Comparison of ENCODE assay signal across 8 cellular contexts in the genomic region with DNA sequence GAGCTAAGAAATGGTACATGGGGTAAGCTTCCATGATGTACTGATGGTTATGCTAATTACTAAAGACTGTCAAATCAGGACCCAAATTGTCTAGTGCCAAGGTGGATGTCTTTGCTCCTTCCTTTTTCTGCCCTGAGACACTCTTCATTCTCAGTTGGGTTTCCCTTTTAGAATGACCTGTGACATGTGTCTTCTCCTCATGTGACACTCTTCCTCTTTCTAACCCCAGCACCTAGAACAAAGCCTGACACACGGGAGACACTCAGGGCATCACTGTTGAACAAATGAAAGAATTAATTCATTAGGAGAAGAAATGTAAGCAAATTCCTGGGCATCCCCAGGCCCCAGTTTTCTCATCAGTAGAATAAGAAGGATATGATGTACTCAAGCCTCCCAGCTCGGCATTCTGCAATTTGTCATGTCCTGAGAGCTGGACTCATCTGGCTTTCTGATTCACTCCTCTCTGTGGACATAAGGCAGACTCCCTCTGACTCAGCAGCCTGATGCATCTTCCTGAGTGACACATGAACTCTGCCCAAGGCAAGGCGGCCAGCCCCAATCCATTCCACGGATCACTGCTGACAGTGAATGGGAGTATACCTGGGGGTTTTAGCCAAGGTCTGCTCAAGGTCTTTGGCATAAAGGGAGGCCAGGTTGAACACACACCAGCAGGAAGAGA.
DNase-seq lines count a peak whose midpoint lies in the region; ATAC-seq and TF ChIP-seq lines count a peak whose summit lies in the region.

No MANE protein-coding gene starts in this region.

- no peak for TF ChIP-seq CTCF in epithelial cell of esophagus (IDR thresholded peaks at IDR 0.05; ENCODE audit: insufficient read depth, low read depth, low read length, missing control alignments)

- DNase-seq in CD1c-positive myeloid dendritic cell (ENCODE audit: extremely low spot score) = peak; percentile 3
- peak; percentile 8 for DNase-seq in NCI-H446 treated with DMSO at 0.1 percent for 48 hours (lab: John Stamatoyannopoulos, UW)
- peak; percentile 100 for DNase-seq in epithelial cell of esophagus (ENCODE audit: low read depth)
- DNase-seq in occipital lobe (lab: John Stamatoyannopoulos, UW) = peak; percentile 31
- no peak for DNase-seq in activated CD4-positive, alpha-beta T cell treated with anti-CD3 and anti-CD28 coated beads, Interleukin-2, amount 50 U/mL, for 4 hours
- no peak for DNase-seq in NCI-H2107 (lab: John Stamatoyannopoulos, UW)
- no peak for DNase-seq in activated naive CD4-positive, alpha-beta T cell treated with anti-CD3 and anti-CD28 coated beads, Interleukin-2, amount 50 U/mL, for 72 hours (ENCODE audit: low spot score in 2 of 2)
- no peak for DNase-seq in NCI-H526 treated with DMSO at 0.1 percent for 48 hours (lab: John Stamatoyannopoulos, UW)

- no peaks in the 10 kb centered on the region for H3K36me3 Mint-ChIP-seq in activated naive CD4-positive, alpha-beta T cell treated with anti-CD3 and anti-CD28 coated beads, Interleukin-2, amount 50 U/mL, for 72 hours

- H3K27ac Mint-ChIP-seq in activated naive CD4-positive, alpha-beta T cell treated with anti-CD3 and anti-CD28 coated beads, Interleukin-2, amount 50 U/mL, for 72 hours = no peak overlapping the region

- ATAC-seq in activated naive CD4-positive, alpha-beta T cell treated with anti-CD3 and anti-CD28 coated beads, Interleukin-2, amount 50 U/mL, for 72 hours = no peak

- H3K9me3 Mint-ChIP-seq in activated naive CD4-positive, alpha-beta T cell treated with anti-CD3 and anti-CD28 coated beads, Interleukin-2, amount 50 U/mL, for 72 hours = no peaks in the 10 kb centered on the region

- no peak overlapping the region for H3K4me3 ChIP-seq in epithelial cell of esophagus (ENCODE audit: low read length)

Comparison
In these comparisons a context has a peak if more than half of its experiments do, and no peak if none do; other contexts are left out.
1. DNase-seq: peak in CD1c-positive myeloid dendritic cell (single experiment), NCI-H446 treated with DMSO at 0.1 percent for 48 hours (single experiment), epithelial cell of esophagus (single experiment) and occipital lobe (single experiment); none in activated CD4-positive, alpha-beta T cell treated with anti-CD3 and anti-CD28 coated beads, Interleukin-2, amount 50 U/mL, for 4 hours (0 of 2), NCI-H2107 (single experiment), activated naive CD4-positive, alpha-beta T cell treated with anti-CD3 and anti-CD28 coated beads, Interleukin-2, amount 50 U/mL, for 72 hours (0 of 2) and NCI-H526 treated with DMSO at 0.1 percent for 48 hours (single experiment).